14 cellular contexts compared by ENCODE assay signal in genomic region chr20:36548006-36548315, GRCh38. TPM values are rescaled to one million over a fixed set of nuclear protein-coding genes. Genes with fewer than 3 reads are reported as not detected.
DNase-seq lines count a peak whose midpoint lies in the region; ATAC-seq and TF ChIP-seq lines count a peak whose summit lies in the region.
"Had no signal": no experiment of that assay in that cellular context is flagged by ENCODE, and none has a peak within 500 bp of the region (broad histone marks: within the 10 kb centered on the region; RNA-seq: fewer than 3 reads in every experiment).

No MANE protein-coding gene starts in this region.

- H3K4me3 ChIP-seq in choroid plexus epithelial cell (ENCODE audit: low read depth, low read length): no peak overlapping the region
- H3K4me3 ChIP-seq: A549 had no signal

- H3K9me3 Mint-ChIP-seq in HFFc6: no peaks in the 10 kb centered on the region
- no peaks in the 10 kb centered on the region for H3K9me3 Mint-ChIP-seq in osteocyte (ENCODE audit: unreplicated experiment)
- H3K9me3 Mint-ChIP-seq: dendritic cell treated with granulocyte-macrophage colony-stimulating factor and Interleukin-4, amounts not matched to agents 40 ng/mL and 50 ng/mL, for 4 days had no signal

- no peak for TF ChIP-seq POLR2A in GM18505 (IDR thresholded peaks at IDR 0.05; ENCODE audit: borderline replicate concordance, extremely low read depth, insufficient read depth, insufficient read length)

- DNase-seq in NCI-H82 (lab: John Stamatoyannopoulos, UW) (peak; percentile 41), NCI-H82 treated with DMSO at 0.1 percent for 48 hours (lab: John Stamatoyannopoulos, UW; ENCODE audit: unreplicated experiment) (no peak), HFFc6 (no peak), choroid plexus epithelial cell (ENCODE audit: low read depth) (peak; percentile 47), osteocyte (ENCODE audit: extremely low spot score, unreplicated experiment) (no peak), glomerular visceral epithelial cell (ENCODE audit: extremely low spot score) (no peak), epidermal melanocyte (ENCODE audit: insufficient read length, low spot score) (no peak)
- DNase-seq: activated naive CD4-positive, alpha-beta T cell; mammary epithelial cell; NCI-H1048; substantia nigra had no signal

- H3K4me1 Mint-ChIP-seq in HFFc6 (ENCODE audit: low read depth) (peaks cover 20% of the 10 kb centered on the region), osteocyte (ENCODE audit: unreplicated experiment) (peaks cover 21% of the 10 kb centered on the region)

- peaks cover 24% of the 10 kb centered on the region for H3K27me3 Mint-ChIP-seq in HFFc6 (ENCODE audit: insufficient read depth)
- no peaks in the 10 kb centered on the region for H3K27me3 Mint-ChIP-seq in osteocyte (ENCODE audit: unreplicated experiment)
- H3K27me3 Mint-ChIP-seq: dendritic cell treated with granulocyte-macrophage colony-stimulating factor and Interleukin-4, amounts not matched to agents 40 ng/mL and 50 ng/mL, for 4 days had no signal

- H3K4me3 Mint-ChIP-seq in HFFc6: no peak overlapping the region
- no peak overlapping the region for H3K4me3 Mint-ChIP-seq in osteocyte (ENCODE audit: unreplicated experiment)
- H3K4me3 Mint-ChIP-seq: dendritic cell treated with granulocyte-macrophage colony-stimulating factor and Interleukin-4, amounts not matched to agents 40 ng/mL and 50 ng/mL, for 4 days had no signal

- no peak for ATAC-seq in GM18505 (IDR thresholded peaks at IDR 0.05; ENCODE audit: unreplicated experiment)

- H3K36me3 Mint-ChIP-seq in HFFc6 (ENCODE audit: low read depth): peaks cover 23% of the 10 kb centered on the region
- peaks cover 8% of the 10 kb centered on the region for H3K36me3 Mint-ChIP-seq in osteocyte (ENCODE audit: unreplicated experiment)

- 0 out of 2 replicates have a peak overlapping the region, but pooled peaks have one; percentile 31 for H3K27ac Mint-ChIP-seq in HFFc6
- H3K27ac Mint-ChIP-seq in osteocyte (ENCODE audit: unreplicated experiment): peak overlapping the region; percentile 59
- H3K27ac Mint-ChIP-seq: dendritic cell treated with granulocyte-macrophage colony-stimulating factor and Interleukin-4, amounts not matched to agents 40 ng/mL and 50 ng/mL, for 4 days had no signal

- TF ChIP-seq CTCF in HFFc6 (IDR thresholded peaks at IDR 0.05) (peak; percentile 44; the same call in 1 of the 2 replicates), choroid plexus epithelial cell (conservative IDR thresholded peaks at IDR 0.05; ENCODE audit: low read depth, low read length) (peak; percentile 56), osteocyte (IDR thresholded peaks at IDR 0.05) (peak; percentile 27)

RNA-seq across cellular contexts. Expression of gene MYL9, which starts 6.6 kb away (rescaled TPM):
- total RNA-seq in HFFc6 (2021; fragmentation: NEBNext Ultra II Directional; extraction: Animal tissue kit (Norgen Biotek cat#: 25700)): 1,000 to 10,000 TPM; 1,181 to 1,631 (median 1,227) TPM
- total RNA-seq in osteocyte: 197 and 200 TPM in 2 replicates

RNA-seq across cellular contexts. Expression of gene TGIF2, which starts 25.4 kb away (rescaled TPM):
- total RNA-seq in HFFc6 (2021; fragmentation: NEBNext Ultra II Directional; extraction: Animal tissue kit (Norgen Biotek cat#: 25700)): 10 to 100 TPM in 1 of 6 experiments, 1 to 10 TPM in 5; 5.5 to 12.0 (median 7.7) TPM
- total RNA-seq in osteocyte: 29.2 and 35.0 TPM in 2 replicates

RNA-seq across cellular contexts. Expression of gene RAB5IF, which starts 57.6 kb away (rescaled TPM):
- 100 to 1,000 TPM in 3 of 6 experiments, 10 to 100 TPM in 3; 94.5 to 105 (median 100) TPM for total RNA-seq in HFFc6 (2021; fragmentation: NEBNext Ultra II Directional; extraction: Animal tissue kit (Norgen Biotek cat#: 25700))
- total RNA-seq in osteocyte: 65.2 and 69.4 TPM in 2 replicates

Comparison
In these comparisons a context has a peak if more than half of its experiments do, and no peak if none do; other contexts are left out.
1. DNase-seq: peak in NCI-H82 (single experiment) and choroid plexus epithelial cell (single experiment); none in NCI-H82 treated with DMSO at 0.1 percent for 48 hours (single experiment), HFFc6 (single experiment), osteocyte (single experiment), glomerular visceral epithelial cell (single experiment) and epidermal melanocyte (single experiment).
2. Peak in every context shown above with its lines, with median percentiles within 50 percentile points of each other: CTCF ChIP-seq.